ENCODE assay signal across 28 cellular contexts in genomic region chrX:66634272-66634671, GRCh38. TPM values are rescaled to one million over a fixed set of nuclear protein-coding genes. Genes with fewer than 3 reads are reported as not detected.
DNase-seq lines count a peak whose midpoint lies in the region; ATAC-seq, FAIRE-seq and TF ChIP-seq lines count a peak whose summit lies in the region.
"Had no signal": no experiment of that assay in that cellular context is flagged by ENCODE, and none has a peak within 500 bp of the region (broad histone marks: within the 10 kb centered on the region; RNA-seq: fewer than 3 reads in every experiment).

No MANE protein-coding gene starts in this region.

- peak overlapping the region; percentile 60 for H3K27ac ChIP-seq in epithelial cell of prostate
- peak overlapping the region; percentile 36 for H3K27ac ChIP-seq in osteoblast (ENCODE audit: low read depth, low read length)
- H3K27ac ChIP-seq in foreskin keratinocyte = no peak overlapping the region
- no peak overlapping the region for H3K27ac ChIP-seq in stomach
- H3K27ac ChIP-seq: neural progenitor cell, sigmoid colon, upper lobe of right lung had no signal

- H3K27me3 ChIP-seq in osteoblast (ENCODE audit: insufficient read depth, low read length) (no peaks in the 10 kb centered on the region), foreskin keratinocyte (no peaks in the 10 kb centered on the region), stomach (no peaks in the 10 kb centered on the region)
- H3K27me3 ChIP-seq: neural progenitor cell, sigmoid colon, SJSA1, upper lobe of right lung had no signal

- DNase-seq in AG10803 (ENCODE audit: low read depth) = peak; percentile 62
- peak; percentile 17 for DNase-seq in RCC 7860 (ENCODE audit: low spot score)
- no peak for DNase-seq in epithelial cell of prostate (ENCODE audit: low read depth, low spot score)
- no peak for DNase-seq in osteoblast (ENCODE audit: insufficient read length, low spot score, missing footprints)
- no peak for DNase-seq in foreskin keratinocyte
- DNase-seq in stomach = no peak
- DNase-seq in NCI-H1048 (lab: John Stamatoyannopoulos, UW) = no peak
- DNase-seq in effector CD4-positive, alpha-beta T cell = no peak
- DNase-seq: activated CD4-positive, alpha-beta memory T cell treated with anti-CD3 and anti-CD28 coated beads, Interleukin-2, amount 10 ng/mL, durations not matched to agents 7 days and 5 days; activated CD4-positive, CD25-positive, alpha-beta regulatory T cell treated with anti-CD3 and anti-CD28 coated beads, Interleukin-2, amount 50 U/mL, for 72 hours; activated effector memory CD4-positive, alpha-beta T cell treated with Interleukin-2 at 50 U/mL for 16 hours; activated naive CD8-positive, alpha-beta T cell treated with anti-CD3 and anti-CD28 coated beads, Interleukin-2, amount 10 ng/mL, durations not matched to agents 7 days and 5 days; C1 segment of cervical spinal cord; Caco-2; effector memory CD4-positive, alpha-beta T cell; NCI-H1436 treated with DMSO at 0.1 percent for 48 hours; NCI-H2107; NCI-H510A treated with DMSO at 0.1 percent for 48 hours; NK-92 treated with Interleukin-12 subunit alpha and Interleukin-12 subunit beta, amount 100 ng/mL, for 24 hours; sigmoid colon; upper lobe of right lung had no signal

- intact Hi-C loops in stomach (cut with DNase I; ENCODE audit: low total_unique reads) = no loop called here

- no peak for TF ChIP-seq POLR2A in stomach (IDR thresholded peaks at IDR 0.05)

- no peak overlapping the region for H2AFZ ChIP-seq in osteoblast (ENCODE audit: low read length)
- H2AFZ ChIP-seq: neural progenitor cell had no signal

- peaks cover 33% of the 10 kb centered on the region for H3K79me2 ChIP-seq in osteoblast (ENCODE audit: insufficient read depth, low read length)

- no peak for TF ChIP-seq CTCF in AG10803 (conservative IDR thresholded peaks at IDR 0.05; ENCODE audit: low read length)
- TF ChIP-seq CTCF in osteoblast (IDR thresholded peaks at IDR 0.05; ENCODE audit: extremely low read depth, low read depth, low read length) = no peak
- TF ChIP-seq CTCF in foreskin keratinocyte (conservative IDR thresholded peaks at IDR 0.05) = no peak
- no peak for TF ChIP-seq CTCF in stomach (IDR thresholded peaks at IDR 0.05)

- H3K4me2 ChIP-seq in osteoblast (ENCODE audit: insufficient read depth, low read length) = peak overlapping the region; percentile 35
- H3K4me2 ChIP-seq: neural progenitor cell had no signal

- no peak for FAIRE-seq in RCC 7860 (lab: Jason Lieb, UNC)
- FAIRE-seq: colon, K562 had no signal

- ATAC-seq in foreskin keratinocyte = no peak
- ATAC-seq: K562, Panc1, upper lobe of right lung had no signal

- H3K4me1 ChIP-seq in osteoblast (ENCODE audit: insufficient read depth, low read length) (peaks cover 26% of the 10 kb centered on the region), foreskin keratinocyte (peaks cover 8% of the 10 kb centered on the region), stomach (no peaks in the 10 kb centered on the region)
- H3K4me1 ChIP-seq: Caco-2, sigmoid colon, upper lobe of right lung had no signal

- no peaks in the 10 kb centered on the region for H3K9me3 ChIP-seq in osteoblast (ENCODE audit: low read depth, low read length)
- H3K9me3 ChIP-seq in stomach = peaks cover 0 to 8% (median 0%) of the 10 kb centered on the region in 4 donors
- H3K9me3 ChIP-seq: Caco-2, sigmoid colon, SJSA1, upper lobe of right lung had no signal

- H4K20me1 ChIP-seq in osteoblast (ENCODE audit: insufficient read depth, low read length) = no peaks in the 10 kb centered on the region

- TF ChIP-seq EP300 in stomach (IDR thresholded peaks at IDR 0.05) = no peak

- H3K36me3 ChIP-seq in osteoblast (ENCODE audit: insufficient read depth, low read length) = no peaks in the 10 kb centered on the region
- no peaks in the 10 kb centered on the region for H3K36me3 ChIP-seq in stomach
- H3K36me3 ChIP-seq: neural progenitor cell, sigmoid colon, SJSA1, upper lobe of right lung had no signal

- no peak overlapping the region for H3K4me3 ChIP-seq in AG10803 (ENCODE audit: low read length)
- H3K4me3 ChIP-seq in osteoblast (ENCODE audit: insufficient read depth, low read length) = no peak overlapping the region
- no peak overlapping the region for H3K4me3 ChIP-seq in stomach
- H3K4me3 ChIP-seq: K562, lung, neural progenitor cell, sigmoid colon, SJSA1, upper lobe of right lung had no signal

RNA-seq across cellular contexts. Expression of gene EDA2R, which starts 4.6 kb away (rescaled TPM):
- total RNA-seq in osteoblast (13.4 and 17.1 TPM in 2 replicates), foreskin keratinocyte (1.7 and 2.9 TPM in 2 replicates), stomach (1 to 10 TPM in 2 of 5 donors, under 1 TPM in 2, not detected in 1; under 0.01 to 4.6 (median 0.67) TPM)
- polyA plus RNA-seq in foreskin keratinocyte (0.75 and 0.91 TPM in 2 replicates), stomach (under 1 TPM in 2 of 3 donors, not detected in 1; 0.20 to 0.37 TPM)
- total RNA-seq: A673, Caco-2 had no signal

Comparison
In these comparisons a context has a peak if more than half of its experiments do, and no peak if none do; other contexts are left out.
1. DNase-seq: peak in AG10803 (single experiment) and RCC 7860 (single experiment); none in epithelial cell of prostate (single experiment), osteoblast (single experiment), foreskin keratinocyte (0 of 2), stomach (single experiment), NCI-H1048 (single experiment) and effector CD4-positive, alpha-beta T cell (single experiment).
2. H3K27ac ChIP-seq: peak in epithelial cell of prostate (single experiment) and osteoblast (single experiment); none in foreskin keratinocyte (single experiment) and stomach (0 of 5).